ENCODE assay signal across 9 cellular contexts in the genomic region with DNA sequence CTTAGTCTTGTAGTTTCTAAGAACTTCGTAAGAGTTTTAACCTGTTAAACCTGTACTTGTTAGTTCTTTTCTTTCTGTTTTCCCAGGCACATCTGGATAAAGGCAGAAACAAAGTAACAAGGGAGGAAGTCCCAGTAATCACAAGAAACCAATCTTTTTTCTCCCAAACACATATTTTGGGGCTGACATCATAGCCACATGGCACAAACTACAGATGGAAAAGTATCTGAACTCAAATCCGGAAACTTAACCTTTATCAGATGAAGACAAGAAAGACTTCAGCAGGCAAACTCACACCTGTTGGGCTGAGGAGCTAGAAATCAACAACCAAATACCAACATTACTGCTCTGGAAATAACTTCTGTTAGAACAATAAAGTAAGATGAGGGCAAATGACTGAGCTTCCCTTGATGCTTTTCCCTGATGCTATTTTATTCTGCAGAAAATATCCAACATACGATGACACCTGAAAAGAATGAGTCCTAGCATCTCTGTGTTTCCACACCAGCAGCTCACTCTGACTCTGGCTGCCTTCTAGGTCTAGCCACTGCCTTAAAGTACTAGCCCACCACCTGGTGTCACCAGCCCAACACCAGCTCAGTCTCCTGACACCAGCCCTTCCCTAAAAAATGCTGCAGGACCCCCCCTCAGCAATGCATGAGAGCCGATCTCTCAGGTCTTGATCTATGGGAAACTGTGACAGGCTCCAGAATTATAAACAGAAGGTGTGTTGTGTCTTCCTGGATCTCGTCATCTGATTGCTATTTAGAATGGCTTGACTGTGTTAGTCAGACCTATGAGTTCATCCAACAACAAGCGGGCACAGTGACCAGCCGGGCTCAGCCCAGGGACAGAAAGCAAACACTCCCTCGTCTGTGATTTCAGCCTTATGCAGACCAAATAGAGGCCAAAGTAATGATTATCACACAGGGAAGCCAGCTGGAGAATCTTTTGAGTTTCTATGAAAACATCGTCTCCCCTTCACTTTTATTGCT.
DNase-seq lines count a peak whose midpoint lies in the region; ATAC-seq lines count a peak whose summit lies in the region.
"Had no signal": no experiment of that assay in that cellular context is flagged by ENCODE, and none has a peak within 500 bp of the region (broad histone marks: within the 10 kb centered on the region; RNA-seq: fewer than 3 reads in every experiment).

No MANE protein-coding gene starts in this region.

- no peaks in the 10 kb centered on the region for H3K36me3 ChIP-seq in mesodermal cell (ENCODE audit: control insufficient read depth, insufficient read depth, low read length)
- no peaks in the 10 kb centered on the region for H3K36me3 ChIP-seq in Karpas-422 (ENCODE audit: insufficient read depth, low read length)
- H3K36me3 ChIP-seq: BLaER1 treated with 17β-estradiol and CSF1 and Interleukin-3, amounts not matched to agents 10 nM and 100 nM had no signal

- POLR2A ChIA-PET in activated CD4-positive, alpha-beta T cell treated with anti-CD3 and anti-CD28 coated beads, Interleukin-2, amount 10 ng/mL, durations not matched to agents 7 days and 5 days (lab: Charles Lee): no interaction called here

- H2AFZ ChIP-seq in Karpas-422 (ENCODE audit: low read length): no peak overlapping the region

- CTCF ChIA-PET in activated CD4-positive, alpha-beta T cell treated with anti-CD3 and anti-CD28 coated beads, Interleukin-2, amount 10 ng/mL, durations not matched to agents 7 days and 5 days (lab: Charles Lee): interaction anchor here (0.9 kb wide), 1 partner anchor 104 kb away, joined by 3 read pairs; no protein-coding TSS in a partner anchor

- peaks cover 41% of the 10 kb centered on the region for H3K4me1 Mint-ChIP-seq in activated CD4-positive, alpha-beta T cell treated with anti-CD3 and anti-CD28 coated beads, Interleukin-2, amount 10 ng/mL, durations not matched to agents 7 days and 5 days

- no peaks in the 10 kb centered on the region for H3K27me3 Mint-ChIP-seq in activated CD4-positive, alpha-beta T cell treated with anti-CD3 and anti-CD28 coated beads, Interleukin-2, amount 10 ng/mL, durations not matched to agents 7 days and 5 days

- WGBS in mesodermal cell (ENCODE audit: insufficient coverage in 2 of 2), 2 experiments: 64 to 75% methylated on average over 5 to 7 of the region's 9 CpGs

- no peak overlapping the region for H3K4me2 ChIP-seq in Karpas-422 (ENCODE audit: low read depth, low read length, poor library complexity, severe bottlenecking)
- H3K4me2 ChIP-seq: BLaER1 treated with 17β-estradiol and CSF1 and Interleukin-3, amounts not matched to agents 10 nM and 100 nM had no signal

- peaks cover 10% of the 10 kb centered on the region for H3K36me3 Mint-ChIP-seq in activated CD4-positive, alpha-beta T cell treated with anti-CD3 and anti-CD28 coated beads, Interleukin-2, amount 10 ng/mL, durations not matched to agents 7 days and 5 days (ENCODE audit: low read depth)

- no peaks in the 10 kb centered on the region for H4K20me1 ChIP-seq in Karpas-422 (ENCODE audit: insufficient read depth, low read depth, low read length)
- H4K20me1 ChIP-seq: BLaER1 treated with 17β-estradiol and CSF1 and Interleukin-3, amounts not matched to agents 10 nM and 100 nM had no signal

- no peaks in the 10 kb centered on the region for H3K9me3 Mint-ChIP-seq in activated CD4-positive, alpha-beta T cell treated with anti-CD3 and anti-CD28 coated beads, Interleukin-2, amount 10 ng/mL, durations not matched to agents 7 days and 5 days

- H3K9me3 ChIP-seq in mesodermal cell (ENCODE audit: control insufficient read depth, low read length) (no peaks in the 10 kb centered on the region), Karpas-422 (ENCODE audit: low read length) (no peaks in the 10 kb centered on the region)
- H3K9me3 ChIP-seq: BLaER1 treated with 17β-estradiol and CSF1 and Interleukin-3, amounts not matched to agents 10 nM and 100 nM had no signal

- H3K27ac Mint-ChIP-seq in activated CD4-positive, alpha-beta T cell treated with anti-CD3 and anti-CD28 coated beads, Interleukin-2, amount 10 ng/mL, durations not matched to agents 7 days and 5 days: peak overlapping the region; percentile 39

- DNase-seq in activated CD4-positive, alpha-beta T cell treated with anti-CD3 and anti-CD28 coated beads, Interleukin-2, amount 10 ng/mL, durations not matched to agents 7 days and 5 days: no peak
- no peak for DNase-seq in activated CD4-positive, alpha-beta T cell treated with anti-CD3 and anti-CD28 coated beads for 48 hours
- DNase-seq in dermis microvascular lymphatic vessel endothelial cell (ENCODE audit: low read depth in 2 of 2): peak; percentile 91 to 97
- DNase-seq in Karpas-422: no peak
- DNase-seq in NCI-H146 treated with DMSO at 0.1 percent for 48 hours (lab: John Stamatoyannopoulos, UW; ENCODE audit: unreplicated experiment): no peak

- no peaks in the 10 kb centered on the region for H3K9me2 ChIP-seq in Karpas-422 (replicated peaks; ENCODE audit: insufficient read depth, low read length)

- no peaks in the 10 kb centered on the region for H3K27me3 ChIP-seq in Karpas-422 (ENCODE audit: low read length)
- H3K27me3 ChIP-seq: BLaER1 treated with 17β-estradiol and CSF1 and Interleukin-3, amounts not matched to agents 10 nM and 100 nM had no signal

- H3K4me3 Mint-ChIP-seq in activated CD4-positive, alpha-beta T cell treated with anti-CD3 and anti-CD28 coated beads, Interleukin-2, amount 10 ng/mL, durations not matched to agents 7 days and 5 days: no peak overlapping the region

- ATAC-seq in GM19467 (IDR thresholded peaks at IDR 0.05; ENCODE audit: unreplicated experiment) (no peak), GM21723 (IDR thresholded peaks at IDR 0.05; ENCODE audit: unreplicated experiment) (no peak)

- no peak overlapping the region for H3K4me3 ChIP-seq in mesodermal cell (ENCODE audit: extremely low read depth, insufficient read depth, low read length, poor library complexity, severe bottlenecking)
- H3K4me3 ChIP-seq in Karpas-422 (ENCODE audit: low read length): no peak overlapping the region
- H3K4me3 ChIP-seq: BLaER1 treated with 17β-estradiol and CSF1 and Interleukin-3, amounts not matched to agents 10 nM and 100 nM had no signal

- no peaks in the 10 kb centered on the region for H3K79me2 ChIP-seq in Karpas-422 (ENCODE audit: low read length)

- H3K27ac ChIP-seq in mesodermal cell (ENCODE audit: low read depth, low read length, severe bottlenecking): peak overlapping the region; percentile 99
- no peak overlapping the region for H3K27ac ChIP-seq in Karpas-422 (ENCODE audit: low read length)
- H3K27ac ChIP-seq: BLaER1 treated with 17β-estradiol and CSF1 and Interleukin-3, amounts not matched to agents 10 nM and 100 nM had no signal

- H3K9ac ChIP-seq in Karpas-422 (ENCODE audit: low read length): no peak overlapping the region
- H3K9ac ChIP-seq: BLaER1 treated with 17β-estradiol and CSF1 and Interleukin-3, amounts not matched to agents 10 nM and 100 nM had no signal

- peaks cover 61% of the 10 kb centered on the region for H3K4me1 ChIP-seq in mesodermal cell (ENCODE audit: control insufficient read depth, insufficient read depth, low read length, poor library complexity, severe bottlenecking)
- H3K4me1 ChIP-seq in Karpas-422 (ENCODE audit: low read length): no peaks in the 10 kb centered on the region

Comparison
In these comparisons a context has a peak if more than half of its experiments do, and no peak if none do; other contexts are left out.
1. DNase-seq: peak in dermis microvascular lymphatic vessel endothelial cell (2 of 2); none in activated CD4-positive, alpha-beta T cell treated with anti-CD3 and anti-CD28 coated beads, Interleukin-2, amount 10 ng/mL, durations not matched to agents 7 days and 5 days (single experiment), activated CD4-positive, alpha-beta T cell treated with anti-CD3 and anti-CD28 coated beads for 48 hours (single experiment), Karpas-422 (single experiment) and NCI-H146 treated with DMSO at 0.1 percent for 48 hours (single experiment).